In the genomic region with DNA sequence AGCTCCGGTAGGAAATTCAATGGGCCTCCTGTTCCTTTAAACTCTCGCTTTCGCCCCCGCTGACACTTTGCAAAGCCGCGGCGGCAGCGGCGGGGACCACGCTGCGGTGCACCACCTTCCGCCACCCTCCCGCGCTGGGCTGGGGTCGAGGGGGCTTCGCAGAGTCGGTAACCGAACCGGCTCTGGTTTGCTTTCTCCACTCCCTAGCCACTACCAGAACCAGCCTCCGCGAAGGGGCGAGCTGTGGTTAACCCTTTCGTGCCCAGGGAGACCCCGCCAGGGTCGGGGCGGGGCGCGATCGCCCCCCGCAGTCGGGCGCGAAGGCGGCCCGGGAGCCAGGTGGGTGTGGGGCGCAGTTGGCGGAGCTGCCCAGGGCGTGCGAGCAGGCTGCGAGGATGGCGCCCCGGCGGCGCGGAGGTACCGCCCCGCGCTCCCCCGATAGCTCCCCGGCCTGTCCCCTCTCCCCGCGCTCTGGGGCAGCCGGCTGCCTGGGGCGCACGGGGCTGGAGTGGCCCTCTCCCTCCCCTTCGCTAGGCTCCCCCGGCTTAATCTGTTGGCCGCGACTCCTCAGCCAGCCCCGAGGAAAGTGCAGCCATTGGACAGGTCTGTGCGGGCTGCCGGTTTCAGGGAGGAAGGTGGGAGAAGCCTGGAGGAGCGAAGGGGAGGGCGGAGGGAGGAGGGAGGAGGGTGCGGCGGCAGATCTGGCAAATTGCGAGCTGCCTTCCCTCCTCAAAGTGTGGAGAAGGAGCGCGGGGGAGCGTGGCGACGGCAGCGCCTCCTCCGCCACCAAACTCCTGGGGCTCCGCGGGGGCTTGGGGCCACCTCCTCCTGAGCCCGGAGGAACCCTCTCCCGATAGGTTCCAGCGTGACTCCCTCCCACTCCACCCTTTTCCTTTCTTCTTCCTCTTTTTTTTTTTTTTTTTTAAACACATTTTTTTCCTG, we compare ENCODE assay signal across 8 cellular contexts. TPM values are rescaled to one million over a fixed set of nuclear protein-coding genes. Genes with fewer than 3 reads are reported as not detected.
DNase-seq lines count a peak whose midpoint lies in the region; ATAC-seq and TF ChIP-seq lines count a peak whose summit lies in the region.

No MANE protein-coding gene starts in this region.

- no peaks in the 10 kb centered on the region for H3K9me3 ChIP-seq in Panc1 (ENCODE audit: control insufficient read depth, insufficient read depth, low read depth, low read length)
- no peaks in the 10 kb centered on the region for H3K9me3 ChIP-seq in endodermal cell (ENCODE audit: control insufficient read depth, low read length)
- no peaks in the 10 kb centered on the region for H3K9me3 ChIP-seq in suprapubic skin

- in situ Hi-C loops in Panc1 (cut with HindIII; ENCODE audit: low pct_unique_long_range_greater_than_20kb, low sequenced_read_pairs), result no loop called here

- no peaks in the 10 kb centered on the region for H3K4me1 Mint-ChIP-seq in activated T-cell treated with anti-CD3 and anti-CD28 coated beads, Interleukin-2, amount 50 U/mL, for 24 hours (ENCODE audit: low read depth)
- peaks cover 13% of the 10 kb centered on the region for H3K4me1 Mint-ChIP-seq in endodermal cell

- no peak overlapping the region for H3K27ac Mint-ChIP-seq in activated T-cell treated with anti-CD3 and anti-CD28 coated beads, Interleukin-2, amount 50 U/mL, for 24 hours
- H3K27ac Mint-ChIP-seq in endodermal cell, result peak overlapping the region; percentile 94

- H3K27ac ChIP-seq in Panc1 (ENCODE audit: low read length), result no peak overlapping the region
- H3K27ac ChIP-seq in endodermal cell (ENCODE audit: low read depth, low read length), result no peak overlapping the region
- peak overlapping the region; percentile 89 for H3K27ac ChIP-seq in suprapubic skin

- POLR2A ChIA-PET in Panc1 (lab: Charles Lee), result no interaction called here

- no peak for DNase-seq in activated T-cell treated with anti-CD3 and anti-CD28 coated beads, Interleukin-2, amount 50 U/mL, for 24 hours
- DNase-seq in activated T-cell treated with anti-CD3 and anti-CD28 coated beads, Interleukin-2, amount 50 U/mL, for 1 hour, result no peak
- no peak for DNase-seq in Panc1 (ENCODE audit: low read depth, low spot score)
- peak; percentile 95 for DNase-seq in endodermal cell
- peak; percentile 73 for DNase-seq in medulla oblongata (ENCODE audit: extremely low spot score)
- peak; percentile 88 to 89 for DNase-seq in suprapubic skin (ENCODE audit: low spot score in 2 of 2)

- BruUV-seq in Panc1 (replicated peaks; lab: Mats Ljungman, UMichigan), result no TSS peak

- intact Hi-C loops in Panc1 (cut with micrococcal nuclease; ENCODE audit: unreplicated experiment), result loop anchor here (5.0 kb wide), 1 partner anchor 952 kb away; no protein-coding TSS in a partner anchor

- no peaks in the 10 kb centered on the region for H3K36me3 ChIP-seq in Panc1 (ENCODE audit: control insufficient read depth, insufficient read depth, low read length)
- no peaks in the 10 kb centered on the region for H3K36me3 ChIP-seq in endodermal cell (ENCODE audit: control insufficient read depth, insufficient read depth, low read length)
- H3K36me3 ChIP-seq in suprapubic skin, result no peaks in the 10 kb centered on the region

- ATAC-seq in Panc1 (peak; percentile 57; the same call in 1 of the 2 replicates), HG03442 (IDR thresholded peaks at IDR 0.05; ENCODE audit: unreplicated experiment) (no peak), GM18858 (IDR thresholded peaks at IDR 0.05; ENCODE audit: unreplicated experiment) (no peak)

- H3K4me1 ChIP-seq in Panc1 (ENCODE audit: control insufficient read depth, insufficient read depth, low read length) (no peaks in the 10 kb centered on the region), endodermal cell (ENCODE audit: control insufficient read depth, insufficient read depth, low read length) (no peaks in the 10 kb centered on the region), suprapubic skin (peaks cover 28% of the 10 kb centered on the region)

- peaks cover 47% of the 10 kb centered on the region for H3K27me3 Mint-ChIP-seq in activated T-cell treated with anti-CD3 and anti-CD28 coated beads, Interleukin-2, amount 50 U/mL, for 24 hours
- peaks cover 27% of the 10 kb centered on the region for H3K27me3 Mint-ChIP-seq in endodermal cell (ENCODE audit: insufficient read depth)

- peak in 1 of 2 donors; percentile 16 for TF ChIP-seq POLR2A in suprapubic skin (IDR thresholded peaks at IDR 0.05)

- H3K9me3 Mint-ChIP-seq in activated T-cell treated with anti-CD3 and anti-CD28 coated beads, Interleukin-2, amount 50 U/mL, for 24 hours, result no peaks in the 10 kb centered on the region
- no peaks in the 10 kb centered on the region for H3K9me3 Mint-ChIP-seq in endodermal cell

- TF ChIP-seq CTCF in Panc1 (IDR thresholded peaks at IDR 0.05) (no peak), endodermal cell (conservative IDR thresholded peaks at IDR 0.05) (peak; percentile 15), suprapubic skin (IDR thresholded peaks at IDR 0.05) (no peak)

- WGBS in endodermal cell (ENCODE audit: insufficient coverage in 1 of 2, insufficient read length in 1 of 2), 2 experiments, result 0% methylated on average over 28 to 79 of the region's 79 CpGs
- WGBS in suprapubic skin, result under 1% methylated on average over 28 of the region's 79 CpGs

- H3K36me3 Mint-ChIP-seq in activated T-cell treated with anti-CD3 and anti-CD28 coated beads, Interleukin-2, amount 50 U/mL, for 24 hours (ENCODE audit: low read depth), result no peaks in the 10 kb centered on the region
- peaks cover 3% of the 10 kb centered on the region for H3K36me3 Mint-ChIP-seq in endodermal cell (ENCODE audit: low read depth)

- H3K9ac ChIP-seq in endodermal cell (ENCODE audit: extremely low read depth, low read length, poor library complexity, severe bottlenecking), result peak overlapping the region; percentile 44

- H3K27me3 ChIP-seq in Panc1 (ENCODE audit: control insufficient read depth, insufficient read depth, low read length) (peaks cover 15% of the 10 kb centered on the region; the same call in 1 of the 2 replicates), endodermal cell (ENCODE audit: control insufficient read depth, insufficient read depth, low read length, poor library complexity, severe bottlenecking) (peaks cover 41% of the 10 kb centered on the region), suprapubic skin (no peaks in the 10 kb centered on the region)

- peak overlapping the region; percentile 46 to 61 for H3K4me3 ChIP-seq in Panc1 (ENCODE audit: low read depth in 2 of 2, low read length in 2 of 2)
- H3K4me3 ChIP-seq in endodermal cell (ENCODE audit: low read length), result peak overlapping the region; percentile 86
- peak overlapping the region; percentile 93 for H3K4me3 ChIP-seq in suprapubic skin

- peak overlapping the region; percentile 23 for H3K4me3 Mint-ChIP-seq in activated T-cell treated with anti-CD3 and anti-CD28 coated beads, Interleukin-2, amount 50 U/mL, for 24 hours
- H3K4me3 Mint-ChIP-seq in endodermal cell, result peak overlapping the region; percentile 89

- no peak for TF ChIP-seq EP300 in suprapubic skin (IDR thresholded peaks at IDR 0.05)

- CTCF ChIA-PET in Panc1 (lab: Charles Lee), result no interaction called here

RNA-seq across cellular contexts. Expression of gene PLXDC2, which starts 0.5 kb away (rescaled TPM):
- 0.21 TPM for total RNA-seq in Panc1 (2021; ENCODE audit: unreplicated experiment)
- polyA plus RNA-seq in Panc1 (2012; ENCODE audit: insufficient read length), result not detected
- 10 to 100 TPM; 19.5 to 26.4 TPM for total RNA-seq in endodermal cell
- polyA plus RNA-seq in endodermal cell (2013, experiment 1 of 2), result 10.5 TPM
- polyA plus RNA-seq in endodermal cell (2013, experiment 2 of 2), result 10.9 TPM
- 10 to 100 TPM; 93.0 to 97.0 (median 95.0) TPM for total RNA-seq in suprapubic skin

Comparison
In these comparisons a context has a peak if more than half of its experiments do, and no peak if none do; other contexts are left out.
1. DNase-seq: peak in endodermal cell (single experiment), medulla oblongata (single experiment) and suprapubic skin (2 of 2); none in activated T-cell treated with anti-CD3 and anti-CD28 coated beads, Interleukin-2, amount 50 U/mL, for 24 hours (single experiment), activated T-cell treated with anti-CD3 and anti-CD28 coated beads, Interleukin-2, amount 50 U/mL, for 1 hour (single experiment) and Panc1 (single experiment).
2. RNA of gene PLXDC2, which starts 0.5 kb away (total RNA-seq): 93.0 to 97.0 TPM in suprapubic skin and 19.5 to 26.4 TPM in endodermal cell; 0.21 TPM in Panc1 (single experiment); every median in the first group is over 10 times any median in the second.
3. Peak in every context shown above with its lines, with median percentiles within 50 percentile points of each other: H3K4me3 ChIP-seq.